ENCODE assay signal across 1 cellular context in the genomic region with DNA sequence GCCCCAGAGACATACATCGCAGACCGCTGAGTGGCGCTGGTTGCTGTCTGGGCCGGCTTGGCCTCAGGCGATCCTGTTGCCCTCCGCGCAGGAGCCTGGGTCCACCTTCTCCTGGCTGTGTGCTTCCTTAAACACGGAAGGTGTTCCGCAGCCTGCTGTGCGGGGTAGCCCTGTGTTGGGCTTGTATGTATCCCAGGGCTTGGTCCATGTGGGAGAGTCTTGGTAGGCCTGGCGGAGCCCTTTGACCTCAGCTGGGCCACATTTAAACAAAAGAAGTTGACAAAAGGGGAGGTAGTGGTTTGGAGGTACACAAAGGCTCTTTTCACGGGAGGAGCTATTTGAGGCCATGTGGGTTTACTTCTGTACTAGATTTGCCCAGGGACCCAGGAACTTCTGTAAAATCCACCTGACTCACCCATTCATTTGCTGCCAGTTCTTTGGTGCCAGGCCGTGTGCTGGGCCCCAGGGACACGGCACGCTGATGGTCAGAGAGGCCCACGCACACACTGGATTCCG.
A peak's percentile ranks its signal among the peaks of the same experiment; 100 is the strongest.
TF ChIP-seq lines count a peak whose summit lies in the region.

No MANE protein-coding gene starts in this region.

TF ChIP-seq in HepG2, 621 proteins besides CTCF, POLR2A, EP300 and RAD21 (continued from another document and continues in another):
- TF ChIP-seq ZNF609 (CRISPR knock-in tag; IDR thresholded peaks at IDR 0.05; ENCODE audit: borderline replicate concordance) (peak; percentile 79; the same call in 1 of the 2 replicates), ZNF343 (CRISPR knock-in tag; IDR thresholded peaks at IDR 0.05) (0 out of 2 replicates have a peak, but pooled peaks have one; percentile 46), STAT5B (CRISPR knock-in tag; IDR thresholded peaks at IDR 0.05) (peak; percentile 59; the same call in 1 of the 2 replicates), NFIB (CRISPR knock-in tag; IDR thresholded peaks at IDR 0.05; ENCODE audit: borderline replicate concordance) (no peak), SRSF9 (IDR thresholded peaks at IDR 0.05; ENCODE audit: borderline replicate concordance, insufficient read depth, low read depth, low read length, poor library complexity, severe bottlenecking) (no peak), ELF3 (CRISPR knock-in tag; IDR thresholded peaks at IDR 0.05) (peak; percentile 77), ZNF607 (CRISPR knock-in tag; IDR thresholded peaks at IDR 0.05; ENCODE audit: borderline replicate concordance) (no peak), ZC3H13 (CRISPR knock-in tag; IDR thresholded peaks at IDR 0.05) (no peak), SP1 (IDR thresholded peaks at IDR 0.05) (no peak), SP1 (CRISPR knock-in tag; IDR thresholded peaks at IDR 0.05) (0 out of 2 replicates have a peak, but pooled peaks have one; percentile 18), ZFP62 (CRISPR knock-in tag; IDR thresholded peaks at IDR 0.05) (no peak), SMAD3 (CRISPR knock-in tag; IDR thresholded peaks at IDR 0.05) (0 out of 2 replicates have a peak, but pooled peaks have one; percentile 55), RAD51 (IDR thresholded peaks at IDR 0.05; ENCODE audit: borderline replicate concordance) (no peak), SATB2 (CRISPR knock-in tag; IDR thresholded peaks at IDR 0.05) (no peak), RFX1 (IDR thresholded peaks at IDR 0.05) (no peak), ZNF451 (CRISPR knock-in tag; IDR thresholded peaks at IDR 0.05) (no peak), HOXA3 (CRISPR knock-in tag; IDR thresholded peaks at IDR 0.05) (peak; percentile 78), DBP (CRISPR knock-in tag; IDR thresholded peaks at IDR 0.05; ENCODE audit: not compliant biosample characterization) (no peak), ZNF782 (CRISPR knock-in tag; IDR thresholded peaks at IDR 0.05; ENCODE audit: borderline replicate concordance) (peak; percentile 99), ZHX2 (IDR thresholded peaks at IDR 0.05; ENCODE audit: low read depth) (0 out of 2 replicates have a peak, but pooled peaks have one; percentile 26), ZHX2 (CRISPR knock-in tag; IDR thresholded peaks at IDR 0.05; ENCODE audit: borderline replicate concordance) (no peak), TCF12 (IDR thresholded peaks at IDR 0.05) (no peak), TCF12 (CRISPR knock-in tag; IDR thresholded peaks at IDR 0.05) (no peak), ZNF674 (CRISPR knock-in tag; IDR thresholded peaks at IDR 0.05; ENCODE audit: low read depth) (no peak)
- TF ChIP-seq, protein P1, sequence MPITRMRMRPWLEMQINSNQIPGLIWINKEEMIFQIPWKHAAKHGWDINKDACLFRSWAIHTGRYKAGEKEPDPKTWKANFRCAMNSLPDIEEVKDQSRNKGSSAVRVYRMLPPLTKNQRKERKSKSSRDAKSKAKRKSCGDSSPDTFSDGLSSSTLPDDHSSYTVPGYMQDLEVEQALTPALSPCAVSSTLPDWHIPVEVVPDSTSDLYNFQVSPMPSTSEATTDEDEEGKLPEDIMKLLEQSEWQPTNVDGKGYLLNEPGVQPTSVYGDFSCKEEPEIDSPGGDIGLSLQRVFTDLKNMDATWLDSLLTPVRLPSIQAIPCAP (CRISPR knock-in tag; IDR thresholded peaks at IDR 0.05; ENCODE audit: low read depth) = no peak
- TF ChIP-seq, protein P2, sequence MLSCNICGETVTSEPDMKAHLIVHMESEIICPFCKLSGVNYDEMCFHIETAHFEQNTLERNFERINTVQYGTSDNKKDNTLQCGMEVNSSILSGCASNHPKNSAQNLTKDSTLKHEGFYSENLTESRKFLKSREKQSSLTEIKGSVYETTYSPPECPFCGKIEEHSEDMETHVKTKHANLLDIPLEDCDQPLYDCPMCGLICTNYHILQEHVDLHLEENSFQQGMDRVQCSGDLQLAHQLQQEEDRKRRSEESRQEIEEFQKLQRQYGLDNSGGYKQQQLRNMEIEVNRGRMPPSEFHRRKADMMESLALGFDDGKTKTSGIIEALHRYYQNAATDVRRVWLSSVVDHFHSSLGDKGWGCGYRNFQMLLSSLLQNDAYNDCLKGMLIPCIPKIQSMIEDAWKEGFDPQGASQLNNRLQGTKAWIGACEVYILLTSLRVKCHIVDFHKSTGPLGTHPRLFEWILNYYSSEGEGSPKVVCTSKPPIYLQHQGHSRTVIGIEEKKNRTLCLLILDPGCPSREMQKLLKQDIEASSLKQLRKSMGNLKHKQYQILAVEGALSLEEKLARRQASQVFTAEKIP (CRISPR knock-in tag; IDR thresholded peaks at IDR 0.05; ENCODE audit: borderline replicate concordance) = no peak
- TF ChIP-seq, protein P3, sequence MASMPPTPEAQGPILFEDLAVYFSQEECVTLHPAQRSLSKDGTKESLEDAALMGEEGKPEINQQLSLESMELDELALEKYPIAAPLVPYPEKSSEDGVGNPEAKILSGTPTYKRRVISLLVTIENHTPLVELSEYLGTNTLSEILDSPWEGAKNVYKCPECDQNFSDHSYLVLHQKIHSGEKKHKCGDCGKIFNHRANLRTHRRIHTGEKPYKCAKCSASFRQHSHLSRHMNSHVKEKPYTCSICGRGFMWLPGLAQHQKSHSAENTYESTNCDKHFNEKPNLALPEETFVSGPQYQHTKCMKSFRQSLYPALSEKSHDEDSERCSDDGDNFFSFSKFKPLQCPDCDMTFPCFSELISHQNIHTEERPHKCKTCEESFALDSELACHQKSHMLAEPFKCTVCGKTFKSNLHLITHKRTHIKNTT (CRISPR knock-in tag; IDR thresholded peaks at IDR 0.05) = no peak
- TF ChIP-seq, protein P4, sequence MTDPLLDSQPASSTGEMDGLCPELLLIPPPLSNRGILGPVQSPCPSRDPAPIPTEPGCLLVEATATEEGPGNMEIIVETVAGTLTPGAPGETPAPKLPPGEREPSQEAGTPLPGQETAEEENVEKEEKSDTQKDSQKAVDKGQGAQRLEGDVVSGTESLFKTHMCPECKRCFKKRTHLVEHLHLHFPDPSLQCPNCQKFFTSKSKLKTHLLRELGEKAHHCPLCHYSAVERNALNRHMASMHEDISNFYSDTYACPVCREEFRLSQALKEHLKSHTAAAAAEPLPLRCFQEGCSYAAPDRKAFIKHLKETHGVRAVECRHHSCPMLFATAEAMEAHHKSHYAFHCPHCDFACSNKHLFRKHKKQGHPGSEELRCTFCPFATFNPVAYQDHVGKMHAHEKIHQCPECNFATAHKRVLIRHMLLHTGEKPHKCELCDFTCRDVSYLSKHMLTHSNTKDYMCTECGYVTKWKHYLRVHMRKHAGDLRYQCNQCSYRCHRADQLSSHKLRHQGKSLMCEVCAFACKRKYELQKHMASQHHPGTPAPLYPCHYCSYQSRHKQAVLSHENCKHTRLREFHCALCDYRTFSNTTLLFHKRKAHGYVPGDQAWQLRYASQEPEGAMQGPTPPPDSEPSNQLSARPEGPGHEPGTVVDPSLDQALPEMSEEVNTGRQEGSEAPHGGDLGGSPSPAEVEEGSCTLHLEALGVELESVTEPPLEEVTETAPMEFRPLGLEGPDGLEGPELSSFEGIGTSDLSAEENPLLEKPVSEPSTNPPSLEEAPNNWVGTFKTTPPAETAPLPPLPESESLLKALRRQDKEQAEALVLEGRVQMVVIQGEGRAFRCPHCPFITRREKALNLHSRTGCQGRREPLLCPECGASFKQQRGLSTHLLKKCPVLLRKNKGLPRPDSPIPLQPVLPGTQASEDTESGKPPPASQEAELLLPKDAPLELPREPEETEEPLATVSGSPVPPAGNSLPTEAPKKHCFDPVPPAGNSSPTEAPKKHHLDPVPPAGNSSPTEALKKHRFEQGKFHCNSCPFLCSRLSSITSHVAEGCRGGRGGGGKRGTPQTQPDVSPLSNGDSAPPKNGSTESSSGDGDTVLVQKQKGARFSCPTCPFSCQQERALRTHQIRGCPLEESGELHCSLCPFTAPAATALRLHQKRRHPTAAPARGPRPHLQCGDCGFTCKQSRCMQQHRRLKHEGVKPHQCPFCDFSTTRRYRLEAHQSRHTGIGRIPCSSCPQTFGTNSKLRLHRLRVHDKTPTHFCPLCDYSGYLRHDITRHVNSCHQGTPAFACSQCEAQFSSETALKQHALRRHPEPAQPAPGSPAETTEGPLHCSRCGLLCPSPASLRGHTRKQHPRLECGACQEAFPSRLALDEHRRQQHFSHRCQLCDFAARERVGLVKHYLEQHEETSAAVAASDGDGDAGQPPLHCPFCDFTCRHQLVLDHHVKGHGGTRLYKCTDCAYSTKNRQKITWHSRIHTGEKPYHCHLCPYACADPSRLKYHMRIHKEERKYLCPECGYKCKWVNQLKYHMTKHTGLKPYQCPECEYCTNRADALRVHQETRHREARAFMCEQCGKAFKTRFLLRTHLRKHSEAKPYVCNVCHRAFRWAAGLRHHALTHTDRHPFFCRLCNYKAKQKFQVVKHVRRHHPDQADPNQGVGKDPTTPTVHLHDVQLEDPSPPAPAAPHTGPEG (CRISPR knock-in tag; IDR thresholded peaks at IDR 0.05) = no peak
- TF ChIP-seq, protein P5, sequence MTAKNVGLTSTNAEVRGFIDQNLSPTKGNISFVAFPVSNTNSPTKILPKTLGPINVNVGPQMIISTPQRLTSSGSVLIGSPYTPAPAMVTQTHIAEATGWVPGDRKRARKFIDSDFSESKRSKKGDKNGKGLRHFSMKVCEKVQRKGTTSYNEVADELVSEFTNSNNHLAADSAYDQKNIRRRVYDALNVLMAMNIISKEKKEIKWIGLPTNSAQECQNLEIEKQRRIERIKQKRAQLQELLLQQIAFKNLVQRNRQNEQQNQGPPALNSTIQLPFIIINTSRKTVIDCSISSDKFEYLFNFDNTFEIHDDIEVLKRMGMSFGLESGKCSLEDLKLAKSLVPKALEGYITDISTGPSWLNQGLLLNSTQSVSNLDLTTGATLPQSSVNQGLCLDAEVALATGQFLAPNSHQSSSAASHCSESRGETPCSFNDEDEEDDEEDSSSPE (CRISPR knock-in tag; IDR thresholded peaks at IDR 0.05) = no peak
- TF ChIP-seq, protein P6, sequence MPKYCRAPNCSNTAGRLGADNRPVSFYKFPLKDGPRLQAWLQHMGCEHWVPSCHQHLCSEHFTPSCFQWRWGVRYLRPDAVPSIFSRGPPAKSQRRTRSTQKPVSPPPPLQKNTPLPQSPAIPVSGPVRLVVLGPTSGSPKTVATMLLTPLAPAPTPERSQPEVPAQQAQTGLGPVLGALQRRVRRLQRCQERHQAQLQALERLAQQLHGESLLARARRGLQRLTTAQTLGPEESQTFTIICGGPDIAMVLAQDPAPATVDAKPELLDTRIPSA (CRISPR knock-in tag; IDR thresholded peaks at IDR 0.05; ENCODE audit: borderline replicate concordance) = no peak
